ENCODE assay signal across 10 cellular contexts in the genomic region with DNA sequence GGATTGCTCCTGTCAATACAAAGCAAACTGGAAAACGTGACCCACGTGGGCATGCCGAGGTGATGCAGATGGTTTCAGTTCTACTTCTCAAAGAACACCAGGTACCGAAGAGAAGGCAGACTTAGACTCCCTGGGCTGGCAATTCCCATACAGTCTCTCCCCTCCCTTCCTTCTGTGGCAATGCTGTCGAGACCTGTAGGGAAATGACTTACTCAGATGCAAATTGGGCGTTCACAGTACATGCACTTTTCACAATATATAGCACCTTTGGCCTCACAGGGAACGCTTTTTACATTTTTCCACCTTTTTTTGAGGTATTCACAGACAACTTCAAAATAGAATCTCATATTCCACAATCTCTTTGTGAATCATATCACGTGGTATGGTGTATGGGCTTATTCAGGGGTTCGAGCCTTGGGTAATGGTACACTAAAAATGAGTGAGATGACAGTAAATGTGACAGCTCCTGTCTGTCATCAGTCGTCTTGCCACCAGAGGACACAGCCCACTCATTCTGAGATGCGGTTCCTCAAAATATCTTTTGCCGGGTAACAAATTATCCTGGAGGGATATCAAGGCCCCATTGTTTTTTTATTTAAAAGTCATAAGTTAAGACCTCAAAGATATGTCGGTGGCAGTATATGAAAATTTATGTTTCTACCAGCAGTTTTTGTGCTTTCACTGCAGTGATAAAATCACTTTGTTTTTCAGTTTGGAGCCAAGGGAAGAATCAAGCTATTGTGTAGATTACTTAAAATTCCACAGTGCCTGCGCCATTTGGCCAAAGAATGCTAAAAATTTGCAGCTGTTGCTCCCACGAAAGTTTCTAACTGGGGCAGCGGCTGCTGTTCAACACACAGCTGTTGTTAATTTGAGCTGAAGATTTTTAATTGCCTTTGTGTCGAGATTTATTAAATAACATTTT.
DNase-seq lines count a peak whose midpoint lies in the region; ATAC-seq and TF ChIP-seq lines count a peak whose summit lies in the region.
"Had no signal": no experiment of that assay in that cellular context is flagged by ENCODE, and none has a peak within 500 bp of the region (broad histone marks: within the 10 kb centered on the region; RNA-seq: fewer than 3 reads in every experiment).

No MANE protein-coding gene starts in this region.

- POLR2A ChIA-PET in A673 (lab: Charles Lee; ENCODE audit: low non-redundant PET): interaction anchor here (0.7 kb wide), 1 partner anchor 225 kb away, joined by 5 read pairs; no protein-coding TSS in a partner anchor

- intact Hi-C loops in A673 (cut with micrococcal nuclease; ENCODE audit: unreplicated experiment): no loop called here
- intact Hi-C loops in gastrocnemius medialis (cut with DNase I; ENCODE audit: low total_unique reads): no loop called here
- intact Hi-C loops in left colon (cut with DNase I, micrococcal nuclease): no loop called here

- H3K4me1 ChIP-seq in A673 (ENCODE audit: insufficient read depth, low read length, poor library complexity, severe bottlenecking) (peaks cover 22% of the 10 kb centered on the region), gastrocnemius medialis (no peaks in the 10 kb centered on the region)

- in situ Hi-C loops in gastrocnemius medialis (cut with MboI; ENCODE audit: low sequenced_read_pairs in 4 of 4): no loop called here

- H3K4me3 ChIP-seq in A673 (ENCODE audit: low read depth, low read length, poor library complexity, severe bottlenecking) (peak overlapping the region; percentile 13), epithelial cell of esophagus (ENCODE audit: low read length) (no peak overlapping the region), gastrocnemius medialis (no peak overlapping the region)
- H3K4me3 ChIP-seq: BLaER1 had no signal

- H3K9me3 ChIP-seq in A673 (ENCODE audit: low read depth, low read length, poor library complexity, severe bottlenecking) (no peaks in the 10 kb centered on the region), gastrocnemius medialis (peaks cover 0 to 6% (median 0%) of the 10 kb centered on the region in 3 donors)

- ATAC-seq in gastrocnemius medialis (no peak), left colon (no peak)

- no peak for TF ChIP-seq POLR2A in gastrocnemius medialis (IDR thresholded peaks at IDR 0.05)

- no TSS peak for BruUV-seq in A673 (replicated peaks; lab: Mats Ljungman, UMichigan)

- CTCF ChIA-PET in A673 (lab: Charles Lee): no interaction called here

- no peaks in the 10 kb centered on the region for H3K36me3 ChIP-seq in A673 (ENCODE audit: insufficient read depth, low read length, poor library complexity, severe bottlenecking)
- H3K36me3 ChIP-seq in gastrocnemius medialis: no peaks in the 10 kb centered on the region
- H3K36me3 ChIP-seq: BLaER1 had no signal

- TF ChIP-seq CTCF in A673 (conservative IDR thresholded peaks at IDR 0.05; ENCODE audit: low read depth, low read length): peak; percentile 27; the same call in 1 of the 2 replicates
- no peak for TF ChIP-seq CTCF in epithelial cell of esophagus (IDR thresholded peaks at IDR 0.05; ENCODE audit: insufficient read depth, low read depth, low read length, missing control alignments)
- no peak for TF ChIP-seq CTCF in gastrocnemius medialis (IDR thresholded peaks at IDR 0.05 in 4 of 5, conservative IDR thresholded peaks at IDR 0.05 in 1 of 5)

- peak overlapping the region; percentile 93 for H3K27ac ChIP-seq in A673 (ENCODE audit: low read depth, low read length, poor library complexity, severe bottlenecking)
- H3K27ac ChIP-seq in gastrocnemius medialis: peak overlapping the region in 1 of 4 donors; percentile 24
- H3K27ac ChIP-seq: BLaER1 had no signal

- H3K27me3 ChIP-seq in A673 (replicated peaks; ENCODE audit: insufficient read depth, low read depth, low read length, poor library complexity): no peaks in the 10 kb centered on the region
- H3K27me3 ChIP-seq in gastrocnemius medialis: no peaks in the 10 kb centered on the region
- H3K27me3 ChIP-seq: BLaER1 had no signal

- DNase-seq in A673 (ENCODE audit: low spot score): peak; percentile 89
- peak; percentile 42 for DNase-seq in NCI-H226
- DNase-seq in epithelial cell of esophagus (ENCODE audit: low read depth): peak; percentile 14
- DNase-seq in middle frontal gyrus (ENCODE audit: extremely low spot score, low spot score): peak; percentile 71
- DNase-seq in stimulated activated CD4-positive, alpha-beta T cell treated with anti-CD3 and anti-CD28 coated beads, Interleukin-12 subunit alpha, Interleukin-12 subunit beta, amount 100 ng/mL, for 4 hours: no peak
- no peak for DNase-seq in gastrocnemius medialis
- DNase-seq in left colon: no peak
- DNase-seq in activated CD4-positive, CD25-positive, alpha-beta regulatory T cell (lab: John Stamatoyannopoulos, UW): no peak
- DNase-seq: activated effector memory CD4-positive, alpha-beta T cell treated with Interleukin-2 at 50 U/mL for 16 hours had no signal

Comparison
In these comparisons a context has a peak if more than half of its experiments do, and no peak if none do; other contexts are left out.
1. DNase-seq: peak in A673 (single experiment), NCI-H226 (single experiment), epithelial cell of esophagus (single experiment) and middle frontal gyrus (single experiment); none in stimulated activated CD4-positive, alpha-beta T cell treated with anti-CD3 and anti-CD28 coated beads, Interleukin-12 subunit alpha, Interleukin-12 subunit beta, amount 100 ng/mL, for 4 hours (single experiment), gastrocnemius medialis (0 of 2), left colon (0 of 2) and activated CD4-positive, CD25-positive, alpha-beta regulatory T cell (0 of 4).